ENCODE assay signal across 11 cellular contexts in genomic region chr12:6205761-6206160, GRCh38. TPM values are rescaled to one million over a fixed set of nuclear protein-coding genes. Genes with fewer than 3 reads are reported as not detected.
DNase-seq lines count a peak whose midpoint lies in the region; ATAC-seq and TF ChIP-seq lines count a peak whose summit lies in the region.
"Had no signal": no experiment of that assay in that cellular context is flagged by ENCODE, and none has a peak within 500 bp of the region (broad histone marks: within the 10 kb centered on the region; RNA-seq: fewer than 3 reads in every experiment).

No MANE protein-coding gene starts in this region.

- peaks cover 21% of the 10 kb centered on the region for H3K79me2 ChIP-seq in mesendoderm (ENCODE audit: control insufficient read depth, insufficient read depth, low read length)

- WGBS in IMR-90 (ENCODE audit: extremely low coverage in 2 of 2, insufficient read length in 1 of 2), 2 experiments, result no CpG with 5 or more reads among the region's 2 CpGs
- WGBS in mesendoderm (ENCODE audit: extremely low coverage, insufficient coverage, low lambda C conversion rate), result no CpG with 5 or more reads among the region's 2 CpGs

- H4K8ac ChIP-seq in IMR-90 (ENCODE audit: low read depth in 2 of 2, low read length in 2 of 2) (peak overlapping the region in 1 of 2 experiments; percentile 13; a peak in 1 of 4 replicates), mesendoderm (ENCODE audit: low read depth, low read length) (no peak overlapping the region)

- H3K14ac ChIP-seq in IMR-90 (replicated peaks; ENCODE audit: low read depth, low read length), result peak overlapping the region; percentile 65; the same call in 1 of the 2 replicates

- peaks cover 3 to 69% of the 10 kb centered on the region in 2 experiments; a peak in 2 of 4 replicates for H3K79me1 ChIP-seq in IMR-90 (ENCODE audit: low read depth in 1 of 2, low read length in 2 of 2)
- H3K79me1 ChIP-seq in mesendoderm (ENCODE audit: low read length), result peaks cover 11% of the 10 kb centered on the region

- peak overlapping the region; percentile 6 for H2AK9ac ChIP-seq in IMR-90 (replicated peaks; ENCODE audit: low read depth, low read length, poor library complexity)

- TF ChIP-seq POLR2A in IMR-90 (IDR thresholded peaks at IDR 0.05; ENCODE audit: low read depth, low read length), result no peak

- no peak overlapping the region for H2AFZ ChIP-seq in IMR-90 (replicated peaks; ENCODE audit: low read length, poor library complexity)

- CTCF ChIA-PET in IMR-90 (lab: Yijun Ruan, JAX), result interaction anchor here (0.5 kb wide), 1 partner anchor 53 kb away, joined by 3 read pairs; no protein-coding TSS in a partner anchor

- TF ChIP-seq CTCF in IMR-90 (conservative IDR thresholded peaks at IDR 0.05; ENCODE audit: low read depth, low read length), result no peak
- TF ChIP-seq CTCF in colonic mucosa (IDR thresholded peaks at IDR 0.05), result no peak

- no peak for ATAC-seq in IMR-90 (ENCODE audit: low read depth)
- no peak for ATAC-seq in HG02981 (IDR thresholded peaks at IDR 0.05; ENCODE audit: unreplicated experiment)

- H3K4me2 ChIP-seq in IMR-90 (ENCODE audit: low read depth, low read length) (no peak overlapping the region), mesendoderm (ENCODE audit: low read length) (no peak overlapping the region)

- H3K27me3 ChIP-seq in IMR-90 (ENCODE audit: control insufficient read depth, insufficient read depth, low read length) (no peaks in the 10 kb centered on the region), colonic mucosa (no peaks in the 10 kb centered on the region), mesendoderm (ENCODE audit: insufficient read depth, low read length, poor library complexity) (no peaks in the 10 kb centered on the region), subcutaneous abdominal adipose tissue (ENCODE audit: control insufficient read depth in 5 of 5, insufficient read depth in 4 of 5, low read length in 5 of 5) (peaks cover 0 to 17% (median 2%) of the 10 kb centered on the region in 5 donors)

- H2BK120ac ChIP-seq in IMR-90 (ENCODE audit: low read depth, low read length) (no peak overlapping the region), mesendoderm (ENCODE audit: low read depth, low read length) (no peak overlapping the region)

- H2BK15ac ChIP-seq in IMR-90 (ENCODE audit: low read depth, low read length) (no peak overlapping the region), mesendoderm (replicated peaks; ENCODE audit: low read depth) (no peak overlapping the region)

- H3K4me3 ChIP-seq in IMR-90 (ENCODE audit: insufficient read depth, low read depth, low read length) (no peak overlapping the region), colonic mucosa (no peak overlapping the region), mesendoderm (ENCODE audit: low read length) (no peak overlapping the region), subcutaneous abdominal adipose tissue (ENCODE audit: low read depth in 1 of 5, low read length in 5 of 5) (no peak overlapping the region)

- H3K4ac ChIP-seq in IMR-90 (ENCODE audit: low read depth, low read length), result no peak overlapping the region
- no peak overlapping the region for H3K4ac ChIP-seq in mesendoderm (ENCODE audit: low read depth, low read length)

- POLR2A ChIA-PET in IMR-90 (lab: Charles Lee; ENCODE audit: unreplicated experiment), result no interaction called here

- no peak overlapping the region for H4K91ac ChIP-seq in IMR-90 (ENCODE audit: insufficient read depth, low read depth, low read length)

- DNase-seq in IMR-90, result no peak
- no peak for DNase-seq in colonic mucosa
- DNase-seq in mesendoderm, result no peak
- no peak for DNase-seq in NCI-H69 (lab: John Stamatoyannopoulos, UW)
- no peak for DNase-seq in activated CD4-positive, alpha-beta T cell treated with anti-CD3 and anti-CD28 coated beads for 48 hours
- no peak for DNase-seq in NCI-H2196 treated with DMSO at 0.1 percent for 48 hours (lab: John Stamatoyannopoulos, UW; ENCODE audit: unreplicated experiment)
- DNase-seq: activated CD4-positive, alpha-beta T cell treated with anti-CD3 and anti-CD28 coated beads, Interleukin-2, amount 50 U/mL, for 1 hour; cerebellar nuclear complex; NCI-H1930 had no signal

- H3K23ac ChIP-seq in IMR-90 (ENCODE audit: low read depth, low read length) (no peak overlapping the region), mesendoderm (ENCODE audit: low read length) (no peak overlapping the region)

- peaks cover 14% of the 10 kb centered on the region for H3K4me1 ChIP-seq in IMR-90 (ENCODE audit: control insufficient read depth, insufficient read depth, low read length)
- peaks cover 46% of the 10 kb centered on the region for H3K4me1 ChIP-seq in colonic mucosa
- H3K4me1 ChIP-seq in mesendoderm (ENCODE audit: control insufficient read depth, low read depth, low read length), result peaks cover 11% of the 10 kb centered on the region
- peaks cover 2 to 61% (median 57%) of the 10 kb centered on the region in 5 donors for H3K4me1 ChIP-seq in subcutaneous abdominal adipose tissue (ENCODE audit: control insufficient read depth in 5 of 5, insufficient read depth in 5 of 5, low read length in 5 of 5)

- H2BK5ac ChIP-seq in IMR-90 (ENCODE audit: low read depth, low read length, poor library complexity, severe bottlenecking), result no peak overlapping the region
- peak overlapping the region; percentile 21 for H2BK5ac ChIP-seq in mesendoderm (ENCODE audit: low read length)

- dilution Hi-C loops in IMR-90 (cut with HindIII; ENCODE audit: low sequenced_read_pairs, unreplicated experiment), result no loop called here

- intact Hi-C loops in IMR-90 (cut with micrococcal nuclease) (no loop called here), colonic mucosa (cut with DNase I) (no loop called here)

- no TSS peak for BruUV-seq in IMR-90 (replicated peaks; lab: Mats Ljungman, UMichigan)

- H4K5ac ChIP-seq in IMR-90 (ENCODE audit: low read depth, low read length) (no peak overlapping the region), mesendoderm (ENCODE audit: low read length) (no peak overlapping the region)

- peaks cover 17% of the 10 kb centered on the region for H3K9me1 ChIP-seq in IMR-90 (ENCODE audit: insufficient read depth, low read length)

- in situ Hi-C loops in IMR-90 (cut with MboI; ENCODE audit: low sequenced_read_pairs), result loop anchor here (5.0 kb wide), 1 partner anchor 72 kb away; no protein-coding TSS in a partner anchor

- H3K18ac ChIP-seq in IMR-90 (ENCODE audit: low read depth, low read length), result no peak overlapping the region
- peak overlapping the region; percentile 29 for H3K18ac ChIP-seq in mesendoderm (ENCODE audit: low read length)

- H3K9ac ChIP-seq in IMR-90 (ENCODE audit: low read depth, low read length), result no peak overlapping the region
- H3K9ac ChIP-seq in colonic mucosa (ENCODE audit: low read depth in 2 of 2, low read length in 2 of 2), result peak overlapping the region in 1 of 2 donors; percentile 74
- peak overlapping the region; percentile 14 for H3K9ac ChIP-seq in mesendoderm (ENCODE audit: low read length)
- no peak overlapping the region for H3K9ac ChIP-seq in subcutaneous abdominal adipose tissue (ENCODE audit: low read length in 5 of 5)

- peaks cover 12% of the 10 kb centered on the region; the same call in 1 of the 2 replicates for H4K20me1 ChIP-seq in IMR-90 (ENCODE audit: insufficient read depth, low read length)

- no peak overlapping the region for H2AK5ac ChIP-seq in IMR-90 (ENCODE audit: low read depth, low read length)
- H2AK5ac ChIP-seq in mesendoderm (ENCODE audit: low read length), result no peak overlapping the region

- no peaks in the 10 kb centered on the region for H3K9me3 ChIP-seq in IMR-90 (ENCODE audit: control insufficient read depth, insufficient read depth, low read length)
- H3K9me3 ChIP-seq in colonic mucosa, result no peaks in the 10 kb centered on the region
- H3K9me3 ChIP-seq in subcutaneous abdominal adipose tissue (ENCODE audit: control insufficient read depth in 5 of 5, low read length in 5 of 5), result no peaks in the 10 kb centered on the region

- no peak for TF ChIP-seq RAD21 in IMR-90 (IDR thresholded peaks at IDR 0.05; ENCODE audit: low read length)

- H3K36me3 ChIP-seq in IMR-90 (ENCODE audit: control insufficient read depth, insufficient read depth, low read length) (no peaks in the 10 kb centered on the region), colonic mucosa (no peaks in the 10 kb centered on the region), mesendoderm (ENCODE audit: control insufficient read depth, insufficient read depth, low read length) (no peaks in the 10 kb centered on the region), subcutaneous abdominal adipose tissue (ENCODE audit: control insufficient read depth in 5 of 5, insufficient read depth in 5 of 5, low read length in 5 of 5) (no peaks in the 10 kb centered on the region)

- H2BK20ac ChIP-seq in IMR-90 (ENCODE audit: low read depth, low read length), result no peak overlapping the region

- H3K27ac ChIP-seq in IMR-90 (ENCODE audit: insufficient read depth, low read length) (no peak overlapping the region), colonic mucosa (peak overlapping the region; percentile 92), mesendoderm (ENCODE audit: low read depth, low read length) (peak overlapping the region; percentile 20), subcutaneous abdominal adipose tissue (ENCODE audit: low read depth, low read length) (peak overlapping the region; percentile 47)

- H3K56ac ChIP-seq in IMR-90 (ENCODE audit: extremely low read depth, insufficient read depth, low read length) (no peak overlapping the region), mesendoderm (ENCODE audit: low read length) (peak overlapping the region; percentile 35)

TF ChIP-seq in IMR-90, 13 proteins besides CTCF, POLR2A, EP300 and RAD21 (continues in another document):
- TF ChIP-seq USF2 (IDR thresholded peaks at IDR 0.05; ENCODE audit: low read depth, low read length), result no peak
- TF ChIP-seq MXI1 (IDR thresholded peaks at IDR 0.05; ENCODE audit: borderline replicate concordance, low read depth, low read length), result no peak
- no peak for TF ChIP-seq RFX5 (IDR thresholded peaks at IDR 0.05; ENCODE audit: low read depth, low read length)
- TF ChIP-seq RCOR1 (IDR thresholded peaks at IDR 0.05; ENCODE audit: insufficient replicate concordance, low read length), result no peak
- no peak for TF ChIP-seq FOS (IDR thresholded peaks at IDR 0.05; ENCODE audit: low read depth, low read length)
- no peak for TF ChIP-seq SMC3 (IDR thresholded peaks at IDR 0.05; ENCODE audit: low read depth, low read length)
- no peak for TF ChIP-seq MAFK (IDR thresholded peaks at IDR 0.05; ENCODE audit: low read depth, low read length)

RNA-seq across cellular contexts. Expression of gene CD9, which starts 5.6 kb away (rescaled TPM):
- total RNA-seq in IMR-90 (2012; rRNA removed), result 48.8 and 70.0 TPM in 2 replicates
- polyA plus RNA-seq in IMR-90 (2012; rRNA removed), result 69.1 and 70.9 TPM in 2 replicates
- polyA plus RNA-seq in IMR-90 (2012; cell fraction: cytosol; rRNA removed), result 50.1 and 55.3 TPM in 2 replicates
- 19.2 and 35.5 TPM in 2 replicates for polyA plus RNA-seq in IMR-90 (2012; cell fraction: nucleus; rRNA removed; ENCODE audit: low replicate concordance)
- 100 to 1,000 TPM; 589 to 665 TPM for total RNA-seq in colonic mucosa
- 228 TPM for polyA plus RNA-seq in mesendoderm (2013, experiment 1 of 2)
- polyA plus RNA-seq in mesendoderm (2013, experiment 2 of 2), result 229 TPM
